ENCODE assay signal across 9 cellular contexts in genomic region chr13:79631260-79631659, GRCh38.
DNase-seq lines count a peak whose midpoint lies in the region; TF ChIP-seq lines count a peak whose summit lies in the region.
"Had no signal": no experiment of that assay in that cellular context is flagged by ENCODE, and none has a peak within 500 bp of the region (broad histone marks: within the 10 kb centered on the region; RNA-seq: fewer than 3 reads in every experiment).

No MANE protein-coding gene starts in this region.

- no peaks in the 10 kb centered on the region for H3K27me3 ChIP-seq in smooth muscle cell (ENCODE audit: low read depth)

- no peak overlapping the region for H3K4me3 ChIP-seq in smooth muscle cell

- no peaks in the 10 kb centered on the region for H3K4me1 ChIP-seq in smooth muscle cell (ENCODE audit: low read depth)

- no peaks in the 10 kb centered on the region for H3F3A ChIP-seq in smooth muscle cell (ENCODE audit: low read depth)

- H3K9me3 ChIP-seq in smooth muscle cell (replicated peaks; ENCODE audit: low read depth) = no peaks in the 10 kb centered on the region

- H3K4me2 ChIP-seq in smooth muscle cell = no peak overlapping the region

- DNase-seq in ELR (ENCODE audit: low read depth) (peak; percentile 96), NCI-H460 (ENCODE audit: extremely low read depth, low read depth) (peak; percentile 46), epidermal melanocyte (ENCODE audit: insufficient read length, low spot score) (peak; percentile 64), osteocyte (ENCODE audit: extremely low spot score, unreplicated experiment) (peak; percentile 86), inferior parietal cortex (ENCODE audit: extremely low spot score) (no peak), NCI-H187 treated with DMSO at 0.1 percent for 48 hours (lab: John Stamatoyannopoulos, UW) (no peak), erythroblast (lab: John Stamatoyannopoulos, UW) (no peak), smooth muscle cell (lab: John Stamatoyannopoulos, UW; ENCODE audit: unreplicated experiment) (no peak)
- DNase-seq: Karpas-422 had no signal

- no peak overlapping the region for H3K9ac ChIP-seq in smooth muscle cell (ENCODE audit: low read depth)

- WGBS in smooth muscle cell (ENCODE audit: low lambda C conversion rate) = 5% methylated on average over 1 of the region's 1 CpG

- no peaks in the 10 kb centered on the region for H3K9me3 Mint-ChIP-seq in osteocyte (ENCODE audit: unreplicated experiment)

- no peaks in the 10 kb centered on the region for H3K79me2 ChIP-seq in smooth muscle cell (ENCODE audit: low read depth)

- H3K27me3 Mint-ChIP-seq in osteocyte (ENCODE audit: unreplicated experiment) = peaks cover 2% of the 10 kb centered on the region

- H2AFZ ChIP-seq in smooth muscle cell (ENCODE audit: low read depth) = no peak overlapping the region

- H3K27ac Mint-ChIP-seq in osteocyte (ENCODE audit: unreplicated experiment) = peak overlapping the region; percentile 6

- TF ChIP-seq CTCF in osteocyte (IDR thresholded peaks at IDR 0.05) (peak; percentile 69), smooth muscle cell (IDR thresholded peaks at IDR 0.05; ENCODE audit: borderline replicate concordance, insufficient read depth, poor library complexity, severe bottlenecking) (no peak)

- no peak overlapping the region for H3K4me3 Mint-ChIP-seq in osteocyte (ENCODE audit: unreplicated experiment)

- H3K36me3 Mint-ChIP-seq in osteocyte (ENCODE audit: unreplicated experiment) = no peaks in the 10 kb centered on the region

- H3K27ac ChIP-seq in smooth muscle cell (ENCODE audit: low read depth) = no peak overlapping the region

- peaks cover 8% of the 10 kb centered on the region for H3K4me1 Mint-ChIP-seq in osteocyte (ENCODE audit: unreplicated experiment)

- TF ChIP-seq POLR2A in erythroblast (IDR thresholded peaks at IDR 0.05; ENCODE audit: low read length) = no peak

- H3K36me3 ChIP-seq in smooth muscle cell (ENCODE audit: low read depth) = no peaks in the 10 kb centered on the region

- H4K20me1 ChIP-seq in smooth muscle cell (ENCODE audit: low read depth) = no peaks in the 10 kb centered on the region

Comparison
In these comparisons a context has a peak if more than half of its experiments do, and no peak if none do; other contexts are left out.
1. DNase-seq: peak in ELR (single experiment), NCI-H460 (single experiment), epidermal melanocyte (single experiment) and osteocyte (single experiment); none in inferior parietal cortex (single experiment), NCI-H187 treated with DMSO at 0.1 percent for 48 hours (single experiment), erythroblast (0 of 2) and smooth muscle cell (single experiment).